In genomic region chr5:152560508-152561137, GRCh38 we compare ENCODE assay signal across 10 cellular contexts.
DNase-seq lines count a peak whose midpoint lies in the region; ATAC-seq and TF ChIP-seq lines count a peak whose summit lies in the region.
"Had no signal": no experiment of that assay in that cellular context is flagged by ENCODE, and none has a peak within 500 bp of the region (broad histone marks: within the 10 kb centered on the region; RNA-seq: fewer than 3 reads in every experiment).

No MANE protein-coding gene starts in this region.

- no peaks in the 10 kb centered on the region for H3K4me1 ChIP-seq in mucosa of descending colon (ENCODE audit: low read depth)
- H3K4me1 ChIP-seq: BLaER1 had no signal

- no peaks in the 10 kb centered on the region for H3K27me3 ChIP-seq in SU-DHL-6 (ENCODE audit: low read length)
- H3K27me3 ChIP-seq: BLaER1 had no signal

- H3K36me3 ChIP-seq in SU-DHL-6 (ENCODE audit: low read length) (no peaks in the 10 kb centered on the region), mucosa of descending colon (ENCODE audit: low read depth) (no peaks in the 10 kb centered on the region)
- H3K36me3 ChIP-seq: BLaER1 had no signal

- H3K9me3 Mint-ChIP-seq in type B pancreatic cell, result no peaks in the 10 kb centered on the region
- H3K9me3 Mint-ChIP-seq: stimulated activated naive CD8-positive, alpha-beta T cell treated with anti-CD3 and anti-CD28 coated beads, Interleukin-15, Interleukin-2, amounts not matched to agents 100 ng/mL and 50 ng/mL, for 24 hours had no signal

- H3K27ac ChIP-seq in SU-DHL-6 (ENCODE audit: low read depth, low read length), result no peak overlapping the region
- H3K27ac ChIP-seq: BLaER1 had no signal

- H3K4me2 ChIP-seq in SU-DHL-6 (ENCODE audit: low read depth, low read length, poor library complexity, severe bottlenecking), result no peak overlapping the region
- H3K4me2 ChIP-seq: BLaER1 had no signal

- H3K9me2 ChIP-seq in SU-DHL-6 (replicated peaks; ENCODE audit: insufficient read depth, low read length), result no peaks in the 10 kb centered on the region

- no peaks in the 10 kb centered on the region for H3K9me3 ChIP-seq in SU-DHL-6 (ENCODE audit: insufficient read depth, low read length)
- no peaks in the 10 kb centered on the region for H3K9me3 ChIP-seq in mucosa of descending colon
- H3K9me3 ChIP-seq: BLaER1 had no signal

- H2AFZ ChIP-seq in SU-DHL-6 (ENCODE audit: low read depth, low read length, severe bottlenecking), result no peak overlapping the region

- H3K4me3 Mint-ChIP-seq in type B pancreatic cell, result no peak overlapping the region
- H3K4me3 Mint-ChIP-seq: stimulated activated naive CD8-positive, alpha-beta T cell treated with anti-CD3 and anti-CD28 coated beads, Interleukin-15, Interleukin-2, amounts not matched to agents 100 ng/mL and 50 ng/mL, for 24 hours had no signal

- H3K79me2 ChIP-seq in SU-DHL-6 (ENCODE audit: insufficient read depth, low read length), result no peaks in the 10 kb centered on the region

- no peak overlapping the region for H3K27ac Mint-ChIP-seq in type B pancreatic cell
- H3K27ac Mint-ChIP-seq: stimulated activated naive CD8-positive, alpha-beta T cell treated with anti-CD3 and anti-CD28 coated beads, Interleukin-15, Interleukin-2, amounts not matched to agents 100 ng/mL and 50 ng/mL, for 24 hours had no signal

- no peaks in the 10 kb centered on the region for H3F3A ChIP-seq in SU-DHL-6 (ENCODE audit: insufficient read depth)

- peak; percentile 75 for TF ChIP-seq CTCF in SU-DHL-6 (IDR thresholded peaks at IDR 0.05; ENCODE audit: insufficient read depth, low read length, poor library complexity, severe bottlenecking)
- peak; percentile 42 for TF ChIP-seq CTCF in mucosa of descending colon (IDR thresholded peaks at IDR 0.05)
- peak; percentile 91 for TF ChIP-seq CTCF in type B pancreatic cell (conservative IDR thresholded peaks at IDR 0.05)

- H3K9ac ChIP-seq in SU-DHL-6 (ENCODE audit: low read length), result no peak overlapping the region
- H3K9ac ChIP-seq: BLaER1 had no signal

- intact Hi-C loops in mucosa of descending colon (cut with DNase I, micrococcal nuclease), result no loop called here

- peaks cover 4% of the 10 kb centered on the region for H3K27me3 Mint-ChIP-seq in type B pancreatic cell
- H3K27me3 Mint-ChIP-seq: stimulated activated naive CD8-positive, alpha-beta T cell treated with anti-CD3 and anti-CD28 coated beads, Interleukin-15, Interleukin-2, amounts not matched to agents 100 ng/mL and 50 ng/mL, for 24 hours had no signal

- DNase-seq in NCI-H1417 (lab: John Stamatoyannopoulos, UW) (peak; percentile 33 to 77 (median 64)), NCI-H1417 treated with DMSO at 0.1 percent for 48 hours (lab: John Stamatoyannopoulos, UW) (no peak), LoVo (ENCODE audit: low spot score) (peak; percentile 37), erythroblast (lab: John Stamatoyannopoulos, UW) (peak; percentile 32 to 64), mucosa of descending colon (peak in 2 of 3 donors; percentile 60 to 77), type B pancreatic cell (ENCODE audit: extremely low spot score, unreplicated experiment) (peak; percentile 70)

- TF ChIP-seq POLR2A in erythroblast (IDR thresholded peaks at IDR 0.05; ENCODE audit: low read length), result no peak

- H3K4me3 ChIP-seq in SU-DHL-6 (ENCODE audit: insufficient read depth, low read length, poor library complexity, severe bottlenecking) (no peak overlapping the region), mucosa of descending colon (no peak overlapping the region)
- H3K4me3 ChIP-seq: BLaER1 had no signal

- ATAC-seq in GM21576 (IDR thresholded peaks at IDR 0.05; ENCODE audit: unreplicated experiment) (peak; percentile 64), mucosa of descending colon (peak; percentile 44)

- no peaks in the 10 kb centered on the region for H3K36me3 Mint-ChIP-seq in type B pancreatic cell

- H3K4me1 Mint-ChIP-seq in type B pancreatic cell (ENCODE audit: unreplicated experiment), result peaks cover 22% of the 10 kb centered on the region

- no peaks in the 10 kb centered on the region for H4K20me1 ChIP-seq in SU-DHL-6 (ENCODE audit: low read depth, low read length)
- H4K20me1 ChIP-seq: BLaER1 had no signal
